17 cellular contexts compared by ENCODE assay signal in the genomic region with DNA sequence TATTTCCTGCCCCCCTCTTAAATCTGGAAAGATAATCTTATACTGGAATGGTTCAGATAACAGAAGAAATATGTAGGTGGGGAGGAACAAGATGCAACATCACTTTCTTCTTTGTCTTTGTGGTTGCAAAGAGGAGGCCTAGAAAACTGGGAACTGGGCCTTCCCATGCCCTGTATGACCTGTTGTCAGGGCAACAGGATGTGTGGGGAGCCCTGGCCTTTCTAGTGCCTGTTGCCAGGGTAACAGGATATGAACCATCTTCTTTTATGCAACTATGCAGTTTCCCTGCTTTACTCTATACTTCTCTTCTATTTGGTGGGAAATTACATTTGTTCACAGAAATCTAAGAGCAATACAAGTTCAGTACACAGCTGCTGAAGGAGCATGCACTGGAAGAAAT.
DNase-seq lines count a peak whose midpoint lies in the region; TF ChIP-seq lines count a peak whose summit lies in the region.
"Had no signal": no experiment of that assay in that cellular context is flagged by ENCODE, and none has a peak within 500 bp of the region (broad histone marks: within the 10 kb centered on the region; RNA-seq: fewer than 3 reads in every experiment).

No MANE protein-coding gene starts in this region.

- H3K4me1 ChIP-seq in SK-N-SH (ENCODE audit: control insufficient read depth in 1 of 2, insufficient read depth in 2 of 2, low read depth in 1 of 2, low read length in 1 of 2) (no peaks in the 10 kb centered on the region), tibial artery (no peaks in the 10 kb centered on the region)
- H3K4me1 ChIP-seq: thyroid gland had no signal

- no peak overlapping the region for H3K4me3 ChIP-seq in SK-N-SH (ENCODE audit: low read depth in 2 of 2, low read length in 1 of 2)
- H3K4me3 ChIP-seq in fibroblast of the aortic adventitia (ENCODE audit: low read depth, low read length): no peak overlapping the region
- no peak overlapping the region for H3K4me3 ChIP-seq in tibial artery
- H3K4me3 ChIP-seq: cardiac muscle cell, PC-9, skin epidermis, thyroid gland had no signal

- peak overlapping the region in 1 of 2 experiments; percentile 22; a peak in 1 of 4 replicates for H3K27ac ChIP-seq in SK-N-SH (ENCODE audit: low read depth in 2 of 2, low read length in 1 of 2)
- H3K27ac ChIP-seq in tibial artery: no peak overlapping the region
- H3K27ac ChIP-seq: cardiac muscle cell, KMS-11, PC-9, skin epidermis, thyroid gland had no signal

- CTCF ChIA-PET in SK-N-SH (lab: Yijun Ruan, JAX): no interaction called here

- no peak for TF ChIP-seq RAD21 in SK-N-SH (IDR thresholded peaks at IDR 0.05; ENCODE audit: low read length)

- peak overlapping the region; percentile 74 for H3K27ac Mint-ChIP-seq in HFFc6
- H3K27ac Mint-ChIP-seq: activated T-helper 2 cell treated with anti-CD3 and anti-CD28 coated beads, Interferon-gamma antibody, Interleukin-2, Interleukin-4, amounts not matched to agents 10 μg/mL and 5 μg/mL and 100 μg/mL, durations not matched to agents 14 hours and 24 hours and 36 hours; immature natural killer cell; naive thymus-derived CD4-positive, alpha-beta T cell had no signal

- TF ChIP-seq CTCF in HFFc6 (IDR thresholded peaks at IDR 0.05): no peak
- TF ChIP-seq CTCF in SK-N-SH (IDR thresholded peaks at IDR 0.05): no peak
- TF ChIP-seq CTCF in fibroblast of the aortic adventitia (IDR thresholded peaks at IDR 0.05; ENCODE audit: insufficient read depth, low read length): no peak
- no peak for TF ChIP-seq CTCF in tibial artery (IDR thresholded peaks at IDR 0.05)

- no peaks in the 10 kb centered on the region for H3K9me3 ChIP-seq in SK-N-SH
- H3K9me3 ChIP-seq in tibial artery: no peaks in the 10 kb centered on the region
- H3K9me3 ChIP-seq: thyroid gland had no signal

- 0 out of 2 replicates have a peak overlapping the region, but pooled peaks have one; percentile 13 for H2AFZ ChIP-seq in SK-N-SH (ENCODE audit: low read depth)
- H2AFZ ChIP-seq: PC-9 had no signal

- POLR2A ChIA-PET in SK-N-SH (lab: Yijun Ruan, JAX): interaction anchor here (0.7 kb wide), 1 partner anchor 124 kb away, joined by 3 read pairs; no protein-coding TSS in a partner anchor

- H3K36me3 ChIP-seq in SK-N-SH (replicated peaks in 1 of 2; ENCODE audit: control insufficient read depth in 1 of 2, insufficient read depth in 2 of 2, low read length in 1 of 2) (no peaks in the 10 kb centered on the region), tibial artery (no peaks in the 10 kb centered on the region)
- H3K36me3 ChIP-seq: cardiac muscle cell, thyroid gland had no signal

- no peak overlapping the region for H3K4me2 ChIP-seq in SK-N-SH
- H3K4me2 ChIP-seq: KMS-11, PC-9 had no signal

- no peaks in the 10 kb centered on the region; the same call in 1 of the 2 replicates for H3K4me1 Mint-ChIP-seq in HFFc6 (ENCODE audit: low read depth)
- H3K4me1 Mint-ChIP-seq: immature natural killer cell; naive thymus-derived CD4-positive, alpha-beta T cell had no signal

- no peaks in the 10 kb centered on the region for H3K79me2 ChIP-seq in SK-N-SH (ENCODE audit: insufficient read depth)

- H3K36me3 Mint-ChIP-seq in HFFc6 (ENCODE audit: low read depth): no peaks in the 10 kb centered on the region
- H3K36me3 Mint-ChIP-seq: immature natural killer cell; naive thymus-derived CD4-positive, alpha-beta T cell had no signal

- no peaks in the 10 kb centered on the region for H3K9me2 ChIP-seq in SK-N-SH

- intact Hi-C loops in tibial artery (cut with DNase I; ENCODE audit: low total_unique reads): no loop called here

- DNase-seq in HFFc6: peak; percentile 53
- peak; percentile 16 for DNase-seq in SK-N-SH
- peak; percentile 75 for DNase-seq in fibroblast of the aortic adventitia (ENCODE audit: low read depth)
- DNase-seq in renal cortical epithelial cell (ENCODE audit: low read depth): peak; percentile 40
- no peak for DNase-seq in AG08395 (ENCODE audit: low spot score)
- DNase-seq in Ammon's horn (ENCODE audit: low spot score): no peak
- DNase-seq in tibial artery: no peak
- DNase-seq: activated CD4-positive, alpha-beta T cell treated with anti-CD3 and anti-CD28 coated beads for 48 hours; immature natural killer cell; naive thymus-derived CD4-positive, alpha-beta T cell; NCI-H2171 treated with DMSO at 0.1 percent for 48 hours; PC-9; thyroid gland had no signal

- TF ChIP-seq EP300 in SK-N-SH (IDR thresholded peaks at IDR 0.05; ENCODE audit: borderline replicate concordance in 1 of 2, low read depth in 1 of 2, low read length in 1 of 2): no peak

- no peak overlapping the region for H3K9ac ChIP-seq in SK-N-SH
- H3K9ac ChIP-seq: KMS-11 had no signal

- no peaks in the 10 kb centered on the region for H3K9me3 Mint-ChIP-seq in HFFc6
- H3K9me3 Mint-ChIP-seq: activated T-helper 2 cell treated with anti-CD3 and anti-CD28 coated beads, Interferon-gamma antibody, Interleukin-2, Interleukin-4, amounts not matched to agents 10 μg/mL and 5 μg/mL and 100 μg/mL, durations not matched to agents 14 hours and 24 hours and 36 hours; naive thymus-derived CD4-positive, alpha-beta T cell had no signal

- H3F3A ChIP-seq in SK-N-SH (replicated peaks; ENCODE audit: insufficient read depth): peaks cover 5% of the 10 kb centered on the region

- no peaks in the 10 kb centered on the region for H4K20me1 ChIP-seq in SK-N-SH (ENCODE audit: insufficient read depth)

- H3K4me3 Mint-ChIP-seq in HFFc6: no peak overlapping the region; the same call in 1 of the 2 replicates
- H3K4me3 Mint-ChIP-seq: immature natural killer cell; naive thymus-derived CD4-positive, alpha-beta T cell had no signal

- no peaks in the 10 kb centered on the region for H3K27me3 ChIP-seq in SK-N-SH (ENCODE audit: insufficient read depth)
- no peaks in the 10 kb centered on the region for H3K27me3 ChIP-seq in tibial artery
- H3K27me3 ChIP-seq: cardiac muscle cell, thyroid gland had no signal

- H3K27me3 Mint-ChIP-seq in HFFc6 (ENCODE audit: insufficient read depth): no peaks in the 10 kb centered on the region

TF ChIP-seq in SK-N-SH, 30 proteins besides CTCF, POLR2A, EP300 and RAD21:
- TF ChIP-seq MXI1 (IDR thresholded peaks at IDR 0.05; ENCODE audit: low read depth, low read length) (no peak), RFX5 (IDR thresholded peaks at IDR 0.05; ENCODE audit: low read length) (no peak), FOXM1 (IDR thresholded peaks at IDR 0.05; ENCODE audit: low read depth) (no peak), JUND (IDR thresholded peaks at IDR 0.05) (no peak), GABPA (IDR thresholded peaks at IDR 0.05; ENCODE audit: low read depth) (no peak), YY1 (IDR thresholded peaks at IDR 0.05; ENCODE audit: low read depth) (no peak), ELF1 (IDR thresholded peaks at IDR 0.05) (no peak), POLR2AphosphoS5 (IDR thresholded peaks at IDR 0.05; ENCODE audit: low read depth, low read length) (no peak), EZH2phosphoT487 (IDR thresholded peaks at IDR 0.05; ENCODE audit: borderline replicate concordance, low read depth) (no peak)
- TF ChIP-seq, protein P1, sequence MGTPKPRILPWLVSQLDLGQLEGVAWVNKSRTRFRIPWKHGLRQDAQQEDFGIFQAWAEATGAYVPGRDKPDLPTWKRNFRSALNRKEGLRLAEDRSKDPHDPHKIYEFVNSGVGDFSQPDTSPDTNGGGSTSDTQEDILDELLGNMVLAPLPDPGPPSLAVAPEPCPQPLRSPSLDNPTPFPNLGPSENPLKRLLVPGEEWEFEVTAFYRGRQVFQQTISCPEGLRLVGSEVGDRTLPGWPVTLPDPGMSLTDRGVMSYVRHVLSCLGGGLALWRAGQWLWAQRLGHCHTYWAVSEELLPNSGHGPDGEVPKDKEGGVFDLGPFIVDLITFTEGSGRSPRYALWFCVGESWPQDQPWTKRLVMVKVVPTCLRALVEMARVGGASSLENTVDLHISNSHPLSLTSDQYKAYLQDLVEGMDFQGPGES (IDR thresholded peaks at IDR 0.05; ENCODE audit: low read depth, low read length): no peak
- TF ChIP-seq, protein P2, sequence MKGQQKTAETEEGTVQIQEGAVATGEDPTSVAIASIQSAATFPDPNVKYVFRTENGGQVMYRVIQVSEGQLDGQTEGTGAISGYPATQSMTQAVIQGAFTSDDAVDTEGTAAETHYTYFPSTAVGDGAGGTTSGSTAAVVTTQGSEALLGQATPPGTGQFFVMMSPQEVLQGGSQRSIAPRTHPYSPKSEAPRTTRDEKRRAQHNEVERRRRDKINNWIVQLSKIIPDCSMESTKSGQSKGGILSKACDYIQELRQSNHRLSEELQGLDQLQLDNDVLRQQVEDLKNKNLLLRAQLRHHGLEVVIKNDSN (IDR thresholded peaks at IDR 0.05; ENCODE audit: borderline replicate concordance, low read depth): no peak

Comparison
In these comparisons a context has a peak if more than half of its experiments do, and no peak if none do; other contexts are left out.
1. DNase-seq: peak in HFFc6 (single experiment), SK-N-SH (single experiment), fibroblast of the aortic adventitia (single experiment) and renal cortical epithelial cell (single experiment); none in AG08395 (single experiment), Ammon's horn (single experiment) and tibial artery (0 of 2).